27 cellular contexts compared by ENCODE assay signal in the genomic region with DNA sequence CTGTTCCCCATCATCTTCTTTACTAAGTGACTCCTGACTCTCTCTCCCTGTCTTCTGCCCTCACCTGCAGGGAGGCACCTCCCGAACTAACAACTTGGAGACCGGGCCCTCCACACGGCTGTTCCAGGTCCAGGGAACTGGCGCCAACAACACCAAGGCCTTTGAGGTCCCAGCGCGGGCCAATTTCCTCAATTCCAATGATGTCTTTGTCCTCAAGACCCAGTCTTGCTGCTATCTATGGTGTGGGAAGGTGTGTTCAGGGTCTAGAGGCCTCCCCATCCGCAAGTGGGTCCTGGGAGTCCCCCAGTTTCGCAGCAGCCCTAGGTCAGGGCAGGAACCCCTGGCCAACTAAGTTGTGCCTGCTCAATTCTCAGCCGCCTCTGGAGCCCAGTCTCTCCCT. TPM values are rescaled to one million over a fixed set of nuclear protein-coding genes. Genes with fewer than 3 reads are reported as not detected.
DNase-seq lines count a peak whose midpoint lies in the region; ATAC-seq and TF ChIP-seq lines count a peak whose summit lies in the region.
"Had no signal": no experiment of that assay in that cellular context is flagged by ENCODE, and none has a peak within 500 bp of the region (broad histone marks: within the 10 kb centered on the region; RNA-seq: fewer than 3 reads in every experiment).

No MANE protein-coding gene starts in this region.

- H3K27ac ChIP-seq in osteoblast (ENCODE audit: low read depth, low read length) (no peak overlapping the region), upper lobe of right lung (no peak overlapping the region)
- H3K27ac ChIP-seq: RWPE1, SK-N-MC had no signal

- DNase-seq in H7 (peak; percentile 23), iPS-NIHi7 (ENCODE audit: extremely low spot score) (peak; percentile 7), osteoblast (ENCODE audit: insufficient read length, low spot score, missing footprints) (peak; percentile 21), upper lobe of right lung (peak; percentile 49), NCI-H128 (lab: John Stamatoyannopoulos, UW; ENCODE audit: unreplicated experiment) (no peak), foreskin melanocyte (no peak), SHP77 treated with DMSO at 0.1 percent for 48 hours (lab: John Stamatoyannopoulos, UW) (no peak)
- DNase-seq: C1 segment of cervical spinal cord; CD4-positive, alpha-beta memory T cell; COR-L47; HFFc6; IMR-90; KG1; MM.1S; NCI-H1417; NCI-H1694; NCI-H2029 treated with DMSO at 0.1 percent for 48 hours; NCI-H446 treated with DMSO at 0.1 percent for 48 hours; NCI-H526; SIG-M5 had no signal

- intact Hi-C loops in upper lobe of right lung (cut with DNase I) = no loop called here

- TF ChIP-seq CTCF in osteoblast (IDR thresholded peaks at IDR 0.05; ENCODE audit: extremely low read depth, low read depth, low read length) (no peak), upper lobe of right lung (IDR thresholded peaks at IDR 0.05) (no peak)

- H3K9me3 ChIP-seq in osteoblast (ENCODE audit: low read depth, low read length) (no peaks in the 10 kb centered on the region), upper lobe of right lung (no peaks in the 10 kb centered on the region)
- H3K9me3 ChIP-seq: HAP-1 had no signal

- H3K27me3 ChIP-seq in H7 (ENCODE audit: control insufficient read depth, insufficient read depth, low read length) (no peaks in the 10 kb centered on the region; the same call in 1 of the 2 replicates), osteoblast (ENCODE audit: insufficient read depth, low read length) (peaks cover 6% of the 10 kb centered on the region), upper lobe of right lung (no peaks in the 10 kb centered on the region)

- H3K4me1 ChIP-seq in osteoblast (ENCODE audit: insufficient read depth, low read length) = no peaks in the 10 kb centered on the region
- H3K4me1 ChIP-seq in upper lobe of right lung = no peaks in the 10 kb centered on the region
- H3K4me1 ChIP-seq: HAP-1 had no signal

- H3K4me2 ChIP-seq in osteoblast (ENCODE audit: insufficient read depth, low read length) = no peak overlapping the region
- H3K4me2 ChIP-seq: GM23338 had no signal

- no peaks in the 10 kb centered on the region for H4K20me1 ChIP-seq in osteoblast (ENCODE audit: insufficient read depth, low read length)

- no peak overlapping the region for H2AFZ ChIP-seq in osteoblast (ENCODE audit: low read length)
- H2AFZ ChIP-seq: GM23338 had no signal

- ATAC-seq in upper lobe of right lung = no peak
- ATAC-seq: GM12878, GM23338, Panc1 had no signal

- no peaks in the 10 kb centered on the region for H3K36me3 ChIP-seq in H7 (replicated peaks; ENCODE audit: control insufficient read depth, insufficient read depth, low read length)
- no peaks in the 10 kb centered on the region for H3K36me3 ChIP-seq in osteoblast (ENCODE audit: insufficient read depth, low read length)
- H3K36me3 ChIP-seq in upper lobe of right lung = no peaks in the 10 kb centered on the region
- H3K36me3 ChIP-seq: HAP-1 had no signal

- H3K4me3 ChIP-seq in H7 (ENCODE audit: insufficient read depth, low read depth, low read length) = no peak overlapping the region
- no peak overlapping the region for H3K4me3 ChIP-seq in osteoblast (ENCODE audit: insufficient read depth, low read length)
- H3K4me3 ChIP-seq in upper lobe of right lung = no peak overlapping the region
- H3K4me3 ChIP-seq: GM12878, GM23338, HAP-1, SK-N-MC had no signal

- H3K79me2 ChIP-seq in osteoblast (ENCODE audit: insufficient read depth, low read length) = no peaks in the 10 kb centered on the region

RNA-seq across cellular contexts. Expression of a gene that starts 15.5 kb away (rescaled TPM):
- total RNA-seq in H7 (2014; rRNA removed; shearing (Covaris generic)) = 0.07 and 3.0 TPM in 2 replicates
- under 0.01 TPM in 1 of 2 replicates, not detected in the other for total RNA-seq in osteoblast
- not detected for total RNA-seq in upper lobe of right lung
- total RNA-seq: A673; CD4-positive, alpha-beta memory T cell; HFFc6; IMR-90 had no signal

RNA-seq across cellular contexts. Expression of a gene that starts 34.8 kb away (rescaled TPM):
- 25.4 and 29.9 TPM in 2 replicates for total RNA-seq in H7 (2014; rRNA removed; shearing (Covaris generic))
- total RNA-seq in osteoblast = 53.3 and 71.7 TPM in 2 replicates
- total RNA-seq in upper lobe of right lung = 169 TPM

RNA-seq across cellular contexts. Expression of a gene that starts 52.4 kb away (rescaled TPM):
- not detected in 2 replicates for total RNA-seq in H7 (2014; rRNA removed; shearing (Covaris generic))
- total RNA-seq in osteoblast = 0.29 and 0.36 TPM in 2 replicates
- total RNA-seq in upper lobe of right lung = 302 TPM
- total RNA-seq: GM23338 had no signal

Comparison
In these comparisons a context has a peak if more than half of its experiments do, and no peak if none do; other contexts are left out.
1. DNase-seq: peak in H7 (single experiment), iPS-NIHi7 (single experiment), osteoblast (single experiment) and upper lobe of right lung (single experiment); none in NCI-H128 (single experiment), foreskin melanocyte (single experiment) and SHP77 treated with DMSO at 0.1 percent for 48 hours (single experiment).
2. RNA of a gene that starts 52.4 kb away (total RNA-seq): 302 TPM in upper lobe of right lung (single experiment); 0.29 to 0.36 TPM in osteoblast and not detected in H7; every median in the first group is over 100 times any median in the second.